ENCODE assay signal across 9 cellular contexts in the genomic region with DNA sequence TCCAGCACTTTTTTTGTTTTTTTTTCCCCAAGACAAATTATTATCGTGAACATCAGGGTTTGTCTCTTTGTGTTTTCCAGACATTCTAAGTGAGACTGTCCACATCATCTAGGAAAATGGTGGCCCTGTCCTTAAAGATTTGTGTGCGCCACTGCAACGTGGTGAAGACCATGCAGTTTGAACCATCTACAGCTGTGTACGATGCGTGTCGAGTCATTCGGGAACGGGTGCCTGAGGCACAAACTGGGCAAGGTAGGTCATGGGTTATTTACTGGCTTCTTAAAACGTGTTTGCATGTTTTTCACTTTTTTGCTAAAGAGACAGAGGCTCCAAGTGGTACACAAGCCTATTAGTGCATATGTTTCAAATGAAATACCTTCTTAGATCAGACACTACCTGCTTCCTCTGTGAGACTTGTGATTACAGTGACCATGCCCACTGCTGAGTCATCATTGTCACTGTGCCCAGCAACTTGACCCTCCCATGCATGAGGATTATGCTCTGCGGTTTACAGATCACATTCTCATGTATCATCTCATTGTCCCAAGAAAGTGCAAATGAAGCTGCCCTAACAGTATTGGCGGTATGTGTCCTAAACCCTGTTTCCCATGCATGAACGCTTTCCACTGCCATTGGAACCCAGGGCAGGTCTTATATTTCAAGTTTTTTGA.
A peak's percentile ranks its signal among the peaks of the same experiment; 100 is the strongest.
DNase-seq lines count a peak whose midpoint lies in the region; ATAC-seq lines count a peak whose summit lies in the region.
"Had no signal": no experiment of that assay in that cellular context is flagged by ENCODE, and none has a peak within 500 bp of the region (broad histone marks: within the 10 kb centered on the region; RNA-seq: fewer than 3 reads in every experiment).

No MANE protein-coding gene starts in this region.

- ATAC-seq in HG03442 (IDR thresholded peaks at IDR 0.05; ENCODE audit: unreplicated experiment) (no peak), HG03159 (IDR thresholded peaks at IDR 0.05; ENCODE audit: unreplicated experiment) (no peak)

- peaks cover 45% of the 10 kb centered on the region for H3K4me1 ChIP-seq in adipocyte (ENCODE audit: control insufficient read depth, insufficient read depth, low read length)

- peaks cover 19% of the 10 kb centered on the region for H3K36me3 ChIP-seq in adipocyte (ENCODE audit: control insufficient read depth, insufficient read depth, low read length, severe bottlenecking)

- H3K4me3 ChIP-seq in adipocyte (ENCODE audit: low read length) = no peak overlapping the region

- H3K9ac ChIP-seq in adipocyte (ENCODE audit: low read length) = no peak overlapping the region

- H3K9me3 ChIP-seq in adipocyte (ENCODE audit: control insufficient read depth, low read length) = no peaks in the 10 kb centered on the region

- DNase-seq in AG20443 (ENCODE audit: low spot score) = peak; percentile 85
- DNase-seq in HT1080 (ENCODE audit: low read depth) = peak; percentile 96
- DNase-seq in adipocyte (ENCODE audit: low read depth) = peak; percentile 45
- DNase-seq in left kidney (ENCODE audit: low read depth, low spot score) = peak; percentile 60
- DNase-seq in T-helper 2 cell = no peak
- DNase-seq in NCI-H1436 (lab: John Stamatoyannopoulos, UW) = no peak
- DNase-seq: GDM1 had no signal

- H3K27me3 ChIP-seq in adipocyte (replicated peaks; ENCODE audit: control insufficient read depth, insufficient read depth, low read length) = no peaks in the 10 kb centered on the region

Comparison
In these comparisons a context has a peak if more than half of its experiments do, and no peak if none do; other contexts are left out.
1. DNase-seq: peak in AG20443 (single experiment), HT1080 (single experiment), adipocyte (single experiment) and left kidney (single experiment); none in T-helper 2 cell (0 of 5) and NCI-H1436 (single experiment).